Comparison of ENCODE assay signal across 8 cellular contexts in genomic region chr17:2393184-2393953, GRCh38. TPM values are rescaled to one million over a fixed set of nuclear protein-coding genes. Genes with fewer than 3 reads are reported as not detected.
DNase-seq lines count a peak whose midpoint lies in the region; ATAC-seq and TF ChIP-seq lines count a peak whose summit lies in the region.

No MANE protein-coding gene starts in this region.

- H3K27ac ChIP-seq in OCI-LY1 (ENCODE audit: low read depth, low read length, poor library complexity, severe bottlenecking): peak overlapping the region; percentile 85
- peak overlapping the region; percentile 96 for H3K27ac ChIP-seq in epithelial cell of prostate

- H3K4me2 ChIP-seq in OCI-LY1 (ENCODE audit: low read length): peak overlapping the region; percentile 87

- no peaks in the 10 kb centered on the region for H4K20me1 ChIP-seq in OCI-LY1 (ENCODE audit: insufficient read depth, low read length)

- H3K4me3 ChIP-seq in OCI-LY1 (ENCODE audit: low read depth, low read length, poor library complexity, severe bottlenecking): peak overlapping the region; percentile 79

- ATAC-seq in GM19455 (IDR thresholded peaks at IDR 0.05; ENCODE audit: unreplicated experiment): peak; percentile 31

- peaks cover 57% of the 10 kb centered on the region for H3K4me1 ChIP-seq in OCI-LY1 (ENCODE audit: insufficient read depth, low read length, severe bottlenecking)

- H3K9me2 ChIP-seq in OCI-LY1 (ENCODE audit: low read depth, low read length): no peaks in the 10 kb centered on the region

- DNase-seq in COLO829 (ENCODE audit: low spot score) (peak; percentile 71), HK-2 (ENCODE audit: unreplicated experiment) (peak; percentile 84), activated T-cell treated with anti-CD3 and anti-CD28 coated beads for 4 hours (peak; percentile 86), epithelial cell of prostate (ENCODE audit: low read depth, low spot score) (no peak), mucosa of gallbladder (ENCODE audit: low spot score) (peak; percentile 90)
- peak; percentile 86 for DNase-seq in stimulated activated CD8-positive, alpha-beta memory T cell treated with anti-CD3 and anti-CD28 coated beads, Interleukin-4, amount 100 ng/mL, for 24 hours (ENCODE audit: low read depth)

- peak overlapping the region; percentile 88 for H3K9ac ChIP-seq in OCI-LY1 (ENCODE audit: low read length)

- no peaks in the 10 kb centered on the region for H3K79me2 ChIP-seq in OCI-LY1 (ENCODE audit: insufficient read depth, low read length)

- H2AFZ ChIP-seq in OCI-LY1 (ENCODE audit: low read length): no peak overlapping the region

- H3K27me3 ChIP-seq in OCI-LY1 (ENCODE audit: insufficient read depth, low read length): no peaks in the 10 kb centered on the region

- no peak for TF ChIP-seq CTCF in OCI-LY1 (IDR thresholded peaks at IDR 0.05; ENCODE audit: low read length)

- H3K9me3 ChIP-seq in OCI-LY1 (ENCODE audit: low read length): no peaks in the 10 kb centered on the region

- H3F3A ChIP-seq in OCI-LY1 (ENCODE audit: insufficient read depth, low read length): no peaks in the 10 kb centered on the region

- H3K36me3 ChIP-seq in OCI-LY1 (ENCODE audit: insufficient read depth, low read length): no peaks in the 10 kb centered on the region; the same call in 1 of the 2 replicates

RNA-seq across cellular contexts. Expression of gene MNT, which starts 7.5 kb away (rescaled TPM):
- total RNA-seq in mucosa of gallbladder: 44.0 TPM

RNA-seq across cellular contexts. Expression of gene SGSM2, which starts 56.1 kb away (rescaled TPM):
- total RNA-seq in mucosa of gallbladder: 69.8 TPM

RNA-seq across cellular contexts. Expression of gene TSR1, which starts 57.1 kb away (rescaled TPM):
- total RNA-seq in mucosa of gallbladder: 18.8 TPM
